34 cellular contexts compared by ENCODE assay signal in genomic region chr13:92433386-92433785, GRCh38.
"Had no signal": no experiment of that assay in that cellular context is flagged by ENCODE, and none has a peak within 500 bp of the region (broad histone marks: within the 10 kb centered on the region; RNA-seq: fewer than 3 reads in every experiment).

No MANE protein-coding gene starts in this region.

- H3K9ac ChIP-seq: KMS-11 had no signal

- H3K9me3 ChIP-seq: MG63 had no signal

- H3K27ac ChIP-seq: KMS-11 had no signal

- DNase-seq: Karpas-422, Kasumi-1, KG1, MG63, MM.1S, MV-4-11, NCI-H1048, NCI-H1092, NCI-H1092 treated with DMSO at 0.1 percent for 48 hours, NCI-H1105, NCI-H1105 treated with DMSO at 0.1 percent for 48 hours, NCI-H1417, NCI-H1417 treated with DMSO at 0.1 percent for 48 hours, NCI-H1436, NCI-H1436 treated with DMSO at 0.1 percent for 48 hours, NCI-H146, NCI-H1694, NCI-H1694 treated with DMSO at 0.1 percent for 48 hours, NCI-H187, NCI-H187 treated with DMSO at 0.1 percent for 48 hours, NCI-H1930, NCI-H2029, NCI-H2029 treated with DMSO at 0.1 percent for 48 hours, NCI-H2081, NCI-H2081 treated with DMSO at 0.1 percent for 48 hours, NCI-H2107, NCI-H2171, NCI-H2171 treated with DMSO at 0.1 percent for 48 hours, NCI-H2227 treated with DMSO at 0.1 percent for 48 hours, NCI-H345, NCI-H446, NCI-H446 treated with DMSO at 0.1 percent for 48 hours, NCI-H510A had no signal

- H3K4me2 ChIP-seq: KMS-11 had no signal

- H3K36me3 ChIP-seq: MG63 had no signal

- H3K4me3 ChIP-seq: MG63 had no signal

- H3K27me3 ChIP-seq: MG63 had no signal
